Comparison of ENCODE assay signal across 24 cellular contexts in genomic region chr3:174957081-174957480, GRCh38.
DNase-seq lines count a peak whose midpoint lies in the region; ATAC-seq and TF ChIP-seq lines count a peak whose summit lies in the region.
"Had no signal": no experiment of that assay in that cellular context is flagged by ENCODE, and none has a peak within 500 bp of the region (broad histone marks: within the 10 kb centered on the region; RNA-seq: fewer than 3 reads in every experiment).

No MANE protein-coding gene starts in this region.

- no peak for TF ChIP-seq EP300 in gastroesophageal sphincter (IDR thresholded peaks at IDR 0.05)

- no peak overlapping the region for H3K4me2 ChIP-seq in skeletal muscle satellite cell (ENCODE audit: low read length)
- H3K4me2 ChIP-seq: BLaER1, hepatocyte had no signal

- no peaks in the 10 kb centered on the region for H3K9me3 ChIP-seq in gastroesophageal sphincter
- no peaks in the 10 kb centered on the region for H3K9me3 ChIP-seq in skeletal muscle satellite cell (replicated peaks; ENCODE audit: low read length)
- no peaks in the 10 kb centered on the region for H3K9me3 ChIP-seq in right cardiac atrium (ENCODE audit: control insufficient read depth, low read length)
- H3K9me3 ChIP-seq: BLaER1, esophagus squamous epithelium, mucosa of descending colon, Peyer's patch, sigmoid colon, testis had no signal

- intact Hi-C loops in right cardiac atrium (cut with DNase I), result no loop called here

- peak overlapping the region; percentile 38 to 52 (median 44) for H3K27ac ChIP-seq in gastroesophageal sphincter
- H3K27ac ChIP-seq in right cardiac atrium (ENCODE audit: low read length), result no peak overlapping the region
- H3K27ac ChIP-seq: BLaER1, dorsolateral prefrontal cortex, esophagus squamous epithelium, hepatocyte, Peyer's patch, testis had no signal

- WGBS in gastroesophageal sphincter (ENCODE audit: low coverage in 1 of 2), 2 donors, result 40 to 55% methylated on average over 2 of the region's 2 CpGs
- WGBS in right cardiac atrium, result 48% methylated on average over 2 of the region's 2 CpGs

- H3K36me3 ChIP-seq in gastroesophageal sphincter (no peaks in the 10 kb centered on the region), skeletal muscle satellite cell (ENCODE audit: insufficient read depth, low read length) (no peaks in the 10 kb centered on the region)
- H3K36me3 ChIP-seq: BLaER1, esophagus squamous epithelium, Peyer's patch, sigmoid colon had no signal

- H3K4me3 ChIP-seq in astrocyte of the spinal cord (ENCODE audit: low read depth, low read length), result no peak overlapping the region
- H3K4me3 ChIP-seq in gastroesophageal sphincter, result no peak overlapping the region
- H3K4me3 ChIP-seq in skeletal muscle satellite cell (ENCODE audit: low read length), result no peak overlapping the region
- H3K4me3 ChIP-seq in right cardiac atrium (ENCODE audit: low read length), result no peak overlapping the region
- H3K4me3 ChIP-seq: BLaER1, dorsolateral prefrontal cortex, esophagus squamous epithelium, hepatocyte, K562, mucosa of descending colon, Peyer's patch, sigmoid colon, testis had no signal

- DNase-seq in ELR (ENCODE audit: low read depth), result peak; percentile 17
- DNase-seq in astrocyte of the spinal cord (ENCODE audit: low read depth, low spot score), result peak; percentile 9
- no peak for DNase-seq in NCI-H526 (lab: John Stamatoyannopoulos, UW)
- DNase-seq in right cardiac atrium, result no peak
- DNase-seq: activated CD4-positive, alpha-beta T cell treated with anti-CD3 and anti-CD28 coated beads, Interleukin-2, amount 50 U/mL, for 4 hours; activated naive CD4-positive, alpha-beta T cell treated with anti-CD3 and anti-CD28 coated beads, Interleukin-2, amount 10 ng/mL, durations not matched to agents 7 days and 5 days; dorsolateral prefrontal cortex; esophagus squamous epithelium; left cardiac atrium; mucosa of descending colon; NCI-H1048; NCI-H82; occipital lobe; Peyer's patch; sigmoid colon; stimulated activated CD4-positive, alpha-beta T cell treated with anti-CD3 and anti-CD28 coated beads, Interleukin-4, amount 100 ng/mL, for 24 hours; testis had no signal

- ATAC-seq in gastroesophageal sphincter (no peak), GM18909 (IDR thresholded peaks at IDR 0.05; ENCODE audit: poor library complexity, unreplicated experiment) (no peak), HG02870 (IDR thresholded peaks at IDR 0.05; ENCODE audit: unreplicated experiment) (no peak), right cardiac atrium (no peak)
- ATAC-seq: K562, mucosa of descending colon had no signal

- in situ Hi-C loops in astrocyte of the spinal cord (cut with HindIII; ENCODE audit: low sequenced_read_pairs), result no loop called here

- no peak for TF ChIP-seq POLR2A in gastroesophageal sphincter (IDR thresholded peaks at IDR 0.05)

- H3K9ac ChIP-seq in skeletal muscle satellite cell (ENCODE audit: low read depth, low read length), result peak overlapping the region; percentile 43
- H3K9ac ChIP-seq: BLaER1 had no signal

- TF ChIP-seq CTCF in astrocyte of the spinal cord (IDR thresholded peaks at IDR 0.05; ENCODE audit: low read depth, low read length), result no peak
- no peak for TF ChIP-seq CTCF in gastroesophageal sphincter (IDR thresholded peaks at IDR 0.05)

- H3K4me1 ChIP-seq in gastroesophageal sphincter (peaks cover 7 to 31% (median 9%) of the 10 kb centered on the region in 3 donors), skeletal muscle satellite cell (ENCODE audit: control insufficient read depth, insufficient read depth, low read length) (peaks cover 31% of the 10 kb centered on the region), right cardiac atrium (ENCODE audit: control insufficient read depth, insufficient read depth, low read length) (no peaks in the 10 kb centered on the region)
- H3K4me1 ChIP-seq: BLaER1, Peyer's patch, testis had no signal

- H3K27me3 ChIP-seq in gastroesophageal sphincter, result no peaks in the 10 kb centered on the region
- no peaks in the 10 kb centered on the region for H3K27me3 ChIP-seq in skeletal muscle satellite cell (ENCODE audit: control insufficient read depth, insufficient read depth, low read length)
- no peaks in the 10 kb centered on the region for H3K27me3 ChIP-seq in right cardiac atrium (ENCODE audit: control insufficient read depth, insufficient read depth)
- H3K27me3 ChIP-seq: BLaER1, dorsolateral prefrontal cortex, esophagus squamous epithelium, hepatocyte, Peyer's patch, sigmoid colon, testis had no signal

Comparison
In these comparisons a context has a peak if more than half of its experiments do, and no peak if none do; other contexts are left out.
1. DNase-seq: peak in ELR (single experiment) and astrocyte of the spinal cord (single experiment); none in NCI-H526 (0 of 2) and right cardiac atrium (0 of 3).